ENCODE assay signal across 1 cellular context in the genomic region with DNA sequence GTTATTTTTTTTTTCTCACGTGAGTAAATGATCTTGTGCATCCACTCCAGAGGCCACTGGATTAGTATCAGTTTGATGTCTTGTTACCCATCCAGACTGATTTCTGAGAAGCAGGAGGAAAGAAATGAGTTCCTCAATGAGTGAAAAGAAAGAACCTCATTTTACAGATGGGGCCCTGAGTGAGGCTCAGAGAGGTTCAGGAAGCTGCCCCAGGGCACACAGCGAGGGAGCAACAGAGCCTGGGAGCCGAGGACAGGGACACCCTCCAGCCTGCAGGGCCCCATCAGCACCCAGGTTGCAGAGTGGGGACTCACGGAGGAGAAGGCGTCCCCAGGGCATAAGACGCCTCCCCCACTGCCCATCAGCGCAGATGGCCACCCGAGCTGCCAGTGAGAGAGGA.
TF ChIP-seq lines count a peak whose summit lies in the region.

No MANE protein-coding gene starts in this region.

TF ChIP-seq in H1, 55 proteins besides CTCF, POLR2A, EP300 and RAD21:
- TF ChIP-seq, protein P1, sequence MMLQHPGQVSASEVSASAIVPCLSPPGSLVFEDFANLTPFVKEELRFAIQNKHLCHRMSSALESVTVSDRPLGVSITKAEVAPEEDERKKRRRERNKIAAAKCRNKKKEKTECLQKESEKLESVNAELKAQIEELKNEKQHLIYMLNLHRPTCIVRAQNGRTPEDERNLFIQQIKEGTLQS (IDR thresholded peaks at IDR 0.05; ENCODE audit: insufficient read depth, low read depth, low read length), result no peak
- no peak for TF ChIP-seq PHF8 (conservative IDR thresholded peaks at IDR 0.05; ENCODE audit: low read depth, low read length)
- TF ChIP-seq MAFK (IDR thresholded peaks at IDR 0.05; ENCODE audit: low read depth, low read length), result no peak
- no peak for TF ChIP-seq YY1 (IDR thresholded peaks at IDR 0.05; ENCODE audit: low read depth, low read length)
- TF ChIP-seq SIX5 (IDR thresholded peaks at IDR 0.05; ENCODE audit: low read depth, low read length), result no peak
- TF ChIP-seq, protein P2, sequence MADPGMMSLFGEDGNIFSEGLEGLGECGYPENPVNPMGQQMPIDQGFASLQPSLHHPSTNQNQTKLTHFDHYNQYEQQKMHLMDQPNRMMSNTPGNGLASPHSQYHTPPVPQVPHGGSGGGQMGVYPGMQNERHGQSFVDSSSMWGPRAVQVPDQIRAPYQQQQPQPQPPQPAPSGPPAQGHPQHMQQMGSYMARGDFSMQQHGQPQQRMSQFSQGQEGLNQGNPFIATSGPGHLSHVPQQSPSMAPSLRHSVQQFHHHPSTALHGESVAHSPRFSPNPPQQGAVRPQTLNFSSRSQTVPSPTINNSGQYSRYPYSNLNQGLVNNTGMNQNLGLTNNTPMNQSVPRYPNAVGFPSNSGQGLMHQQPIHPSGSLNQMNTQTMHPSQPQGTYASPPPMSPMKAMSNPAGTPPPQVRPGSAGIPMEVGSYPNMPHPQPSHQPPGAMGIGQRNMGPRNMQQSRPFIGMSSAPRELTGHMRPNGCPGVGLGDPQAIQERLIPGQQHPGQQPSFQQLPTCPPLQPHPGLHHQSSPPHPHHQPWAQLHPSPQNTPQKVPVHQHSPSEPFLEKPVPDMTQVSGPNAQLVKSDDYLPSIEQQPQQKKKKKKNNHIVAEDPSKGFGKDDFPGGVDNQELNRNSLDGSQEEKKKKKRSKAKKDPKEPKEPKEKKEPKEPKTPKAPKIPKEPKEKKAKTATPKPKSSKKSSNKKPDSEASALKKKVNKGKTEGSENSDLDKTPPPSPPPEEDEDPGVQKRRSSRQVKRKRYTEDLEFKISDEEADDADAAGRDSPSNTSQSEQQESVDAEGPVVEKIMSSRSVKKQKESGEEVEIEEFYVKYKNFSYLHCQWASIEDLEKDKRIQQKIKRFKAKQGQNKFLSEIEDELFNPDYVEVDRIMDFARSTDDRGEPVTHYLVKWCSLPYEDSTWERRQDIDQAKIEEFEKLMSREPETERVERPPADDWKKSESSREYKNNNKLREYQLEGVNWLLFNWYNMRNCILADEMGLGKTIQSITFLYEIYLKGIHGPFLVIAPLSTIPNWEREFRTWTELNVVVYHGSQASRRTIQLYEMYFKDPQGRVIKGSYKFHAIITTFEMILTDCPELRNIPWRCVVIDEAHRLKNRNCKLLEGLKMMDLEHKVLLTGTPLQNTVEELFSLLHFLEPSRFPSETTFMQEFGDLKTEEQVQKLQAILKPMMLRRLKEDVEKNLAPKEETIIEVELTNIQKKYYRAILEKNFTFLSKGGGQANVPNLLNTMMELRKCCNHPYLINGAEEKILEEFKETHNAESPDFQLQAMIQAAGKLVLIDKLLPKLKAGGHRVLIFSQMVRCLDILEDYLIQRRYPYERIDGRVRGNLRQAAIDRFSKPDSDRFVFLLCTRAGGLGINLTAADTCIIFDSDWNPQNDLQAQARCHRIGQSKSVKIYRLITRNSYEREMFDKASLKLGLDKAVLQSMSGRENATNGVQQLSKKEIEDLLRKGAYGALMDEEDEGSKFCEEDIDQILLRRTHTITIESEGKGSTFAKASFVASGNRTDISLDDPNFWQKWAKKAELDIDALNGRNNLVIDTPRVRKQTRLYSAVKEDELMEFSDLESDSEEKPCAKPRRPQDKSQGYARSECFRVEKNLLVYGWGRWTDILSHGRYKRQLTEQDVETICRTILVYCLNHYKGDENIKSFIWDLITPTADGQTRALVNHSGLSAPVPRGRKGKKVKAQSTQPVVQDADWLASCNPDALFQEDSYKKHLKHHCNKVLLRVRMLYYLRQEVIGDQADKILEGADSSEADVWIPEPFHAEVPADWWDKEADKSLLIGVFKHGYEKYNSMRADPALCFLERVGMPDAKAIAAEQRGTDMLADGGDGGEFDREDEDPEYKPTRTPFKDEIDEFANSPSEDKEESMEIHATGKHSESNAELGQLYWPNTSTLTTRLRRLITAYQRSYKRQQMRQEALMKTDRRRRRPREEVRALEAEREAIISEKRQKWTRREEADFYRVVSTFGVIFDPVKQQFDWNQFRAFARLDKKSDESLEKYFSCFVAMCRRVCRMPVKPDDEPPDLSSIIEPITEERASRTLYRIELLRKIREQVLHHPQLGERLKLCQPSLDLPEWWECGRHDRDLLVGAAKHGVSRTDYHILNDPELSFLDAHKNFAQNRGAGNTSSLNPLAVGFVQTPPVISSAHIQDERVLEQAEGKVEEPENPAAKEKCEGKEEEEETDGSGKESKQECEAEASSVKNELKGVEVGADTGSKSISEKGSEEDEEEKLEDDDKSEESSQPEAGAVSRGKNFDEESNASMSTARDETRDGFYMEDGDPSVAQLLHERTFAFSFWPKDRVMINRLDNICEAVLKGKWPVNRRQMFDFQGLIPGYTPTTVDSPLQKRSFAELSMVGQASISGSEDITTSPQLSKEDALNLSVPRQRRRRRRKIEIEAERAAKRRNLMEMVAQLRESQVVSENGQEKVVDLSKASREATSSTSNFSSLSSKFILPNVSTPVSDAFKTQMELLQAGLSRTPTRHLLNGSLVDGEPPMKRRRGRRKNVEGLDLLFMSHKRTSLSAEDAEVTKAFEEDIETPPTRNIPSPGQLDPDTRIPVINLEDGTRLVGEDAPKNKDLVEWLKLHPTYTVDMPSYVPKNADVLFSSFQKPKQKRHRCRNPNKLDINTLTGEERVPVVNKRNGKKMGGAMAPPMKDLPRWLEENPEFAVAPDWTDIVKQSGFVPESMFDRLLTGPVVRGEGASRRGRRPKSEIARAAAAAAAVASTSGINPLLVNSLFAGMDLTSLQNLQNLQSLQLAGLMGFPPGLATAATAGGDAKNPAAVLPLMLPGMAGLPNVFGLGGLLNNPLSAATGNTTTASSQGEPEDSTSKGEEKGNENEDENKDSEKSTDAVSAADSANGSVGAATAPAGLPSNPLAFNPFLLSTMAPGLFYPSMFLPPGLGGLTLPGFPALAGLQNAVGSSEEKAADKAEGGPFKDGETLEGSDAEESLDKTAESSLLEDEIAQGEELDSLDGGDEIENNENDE (IDR thresholded peaks at IDR 0.05; ENCODE audit: insufficient replicate concordance, low read length), result no peak
- TF ChIP-seq SRF (IDR thresholded peaks at IDR 0.05; ENCODE audit: low read depth, low read length), result no peak
- TF ChIP-seq JUN (IDR thresholded peaks at IDR 0.05; ENCODE audit: low read depth, low read length), result no peak
- no peak for TF ChIP-seq POU5F1 (IDR thresholded peaks at IDR 0.05; ENCODE audit: low read depth, low read length)
